Comparison of ENCODE assay signal across 1 cellular context in the genomic region with DNA sequence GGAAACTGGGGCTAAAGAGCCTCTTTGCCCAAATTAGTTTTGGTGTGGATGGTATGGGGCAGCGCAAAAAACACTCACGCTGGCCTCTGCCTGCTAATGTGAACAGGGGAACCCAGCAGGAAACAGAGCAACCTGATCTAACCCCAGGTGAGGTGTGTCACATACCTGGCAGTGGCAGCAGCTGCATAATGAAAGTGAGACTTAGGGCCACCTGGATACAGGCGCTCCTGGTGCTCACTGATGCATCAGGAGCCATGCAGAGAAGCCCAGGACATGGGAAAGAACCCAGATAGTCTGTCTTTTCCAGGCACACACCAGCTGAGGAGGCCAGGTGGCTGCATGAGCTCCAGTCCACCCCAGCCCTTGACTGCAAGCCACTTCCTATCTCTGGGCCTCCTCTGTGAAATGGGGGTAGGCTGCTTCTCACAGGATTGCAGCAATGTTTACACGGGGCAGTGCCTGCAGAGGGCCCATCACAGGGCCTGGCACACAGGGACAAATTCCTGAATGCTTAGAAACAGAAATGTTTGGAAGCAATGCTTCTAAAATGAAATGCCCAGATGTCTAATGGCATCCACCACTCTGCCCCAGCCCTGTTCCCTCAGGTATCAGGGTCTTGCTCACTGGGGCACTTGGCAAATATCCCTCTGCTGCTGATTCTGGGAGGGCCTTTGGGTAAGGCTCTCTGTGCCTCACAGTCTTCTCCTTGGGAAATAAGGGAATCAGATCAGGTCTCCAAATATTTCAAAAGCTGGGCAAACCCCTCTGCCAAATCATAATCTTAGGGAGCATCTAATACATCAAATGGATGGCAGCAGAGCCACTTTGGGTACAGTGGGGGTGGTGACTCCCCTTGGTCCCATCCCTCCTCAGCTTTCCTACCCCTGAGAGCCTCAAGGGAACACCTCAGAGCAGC.
TF ChIP-seq lines count a peak whose summit lies in the region.

No MANE protein-coding gene starts in this region.

TF ChIP-seq in HEK293, 187 proteins besides CTCF, POLR2A, EP300 and RAD21:
- TF ChIP-seq ZNF133 (tag by site-specific recombination; IDR thresholded peaks at IDR 0.05): no peak
- TF ChIP-seq, protein P1, sequence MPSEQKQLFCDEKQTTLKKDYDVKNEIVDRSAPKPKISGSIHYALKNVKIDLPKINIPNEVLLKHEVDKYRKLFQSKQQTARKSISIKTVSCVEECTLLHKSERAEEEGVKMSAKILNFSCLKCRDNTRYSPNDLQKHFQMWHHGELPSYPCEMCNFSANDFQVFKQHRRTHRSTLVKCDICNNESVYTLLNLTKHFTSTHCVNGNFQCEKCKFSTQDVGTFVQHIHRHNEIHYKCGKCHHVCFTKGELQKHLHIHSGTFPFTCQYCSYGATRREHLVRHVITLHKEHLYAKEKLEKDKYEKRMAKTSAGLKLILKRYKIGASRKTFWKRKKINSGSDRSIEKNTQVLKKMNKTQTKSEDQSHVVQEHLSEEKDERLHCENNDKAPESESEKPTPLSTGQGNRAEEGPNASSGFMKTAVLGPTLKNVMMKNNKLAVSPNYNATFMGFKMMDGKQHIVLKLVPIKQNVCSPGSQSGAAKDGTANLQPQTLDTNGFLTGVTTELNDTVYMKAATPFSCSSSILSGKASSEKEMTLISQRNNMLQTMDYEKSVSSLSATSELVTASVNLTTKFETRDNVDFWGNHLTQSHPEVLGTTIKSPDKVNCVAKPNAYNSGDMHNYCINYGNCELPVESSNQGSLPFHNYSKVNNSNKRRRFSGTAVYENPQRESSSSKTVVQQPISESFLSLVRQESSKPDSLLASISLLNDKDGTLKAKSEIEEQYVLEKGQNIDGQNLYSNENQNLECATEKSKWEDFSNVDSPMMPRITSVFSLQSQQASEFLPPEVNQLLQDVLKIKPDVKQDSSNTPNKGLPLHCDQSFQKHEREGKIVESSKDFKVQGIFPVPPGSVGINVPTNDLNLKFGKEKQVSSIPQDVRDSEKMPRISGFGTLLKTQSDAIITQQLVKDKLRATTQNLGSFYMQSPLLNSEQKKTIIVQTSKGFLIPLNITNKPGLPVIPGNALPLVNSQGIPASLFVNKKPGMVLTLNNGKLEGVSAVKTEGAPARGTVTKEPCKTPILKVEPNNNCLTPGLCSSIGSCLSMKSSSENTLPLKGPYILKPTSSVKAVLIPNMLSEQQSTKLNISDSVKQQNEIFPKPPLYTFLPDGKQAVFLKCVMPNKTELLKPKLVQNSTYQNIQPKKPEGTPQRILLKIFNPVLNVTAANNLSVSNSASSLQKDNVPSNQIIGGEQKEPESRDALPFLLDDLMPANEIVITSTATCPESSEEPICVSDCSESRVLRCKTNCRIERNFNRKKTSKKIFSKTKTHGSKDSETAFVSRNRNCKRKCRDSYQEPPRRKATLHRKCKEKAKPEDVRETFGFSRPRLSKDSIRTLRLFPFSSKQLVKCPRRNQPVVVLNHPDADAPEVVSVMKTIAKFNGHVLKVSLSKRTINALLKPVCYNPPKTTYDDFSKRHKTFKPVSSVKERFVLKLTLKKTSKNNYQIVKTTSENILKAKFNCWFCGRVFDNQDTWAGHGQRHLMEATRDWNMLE (tag by site-specific recombination; conservative IDR thresholded peaks at IDR 0.05; ENCODE audit: low read depth): no peak
- TF ChIP-seq ZNF24 (tag by site-specific recombination; IDR thresholded peaks at IDR 0.05): no peak
- no peak for TF ChIP-seq KLF8 (tag by site-specific recombination; IDR thresholded peaks at IDR 0.05)
- TF ChIP-seq ZIC2 (tag by site-specific recombination; IDR thresholded peaks at IDR 0.05): peak; percentile 33; the same call in 1 of the 2 replicates
- no peak for TF ChIP-seq FEZF1 (tag by site-specific recombination; IDR thresholded peaks at IDR 0.05)
